In genomic region chr3:43388909-43389308, GRCh38 we compare ENCODE assay signal across 10 cellular contexts.
DNase-seq lines count a peak whose midpoint lies in the region; ATAC-seq and TF ChIP-seq lines count a peak whose summit lies in the region.
"Had no signal": no experiment of that assay in that cellular context is flagged by ENCODE, and none has a peak within 500 bp of the region (broad histone marks: within the 10 kb centered on the region; RNA-seq: fewer than 3 reads in every experiment).

No MANE protein-coding gene starts in this region.

- H3K27ac ChIP-seq in liver (ENCODE audit: low read depth in 1 of 2, low read length in 2 of 2), result peak overlapping the region; percentile 62 to 88
- peak overlapping the region; percentile 80 to 89 (median 83) for H3K27ac ChIP-seq in thyroid gland
- H3K27ac ChIP-seq: SK-N-MC had no signal

- H3K27me3 ChIP-seq in adipocyte (replicated peaks; ENCODE audit: control insufficient read depth, insufficient read depth, low read length) (no peaks in the 10 kb centered on the region), liver (ENCODE audit: control insufficient read depth in 4 of 4, insufficient read depth in 4 of 4, low read length in 3 of 4) (no peaks in the 10 kb centered on the region), thyroid gland (no peaks in the 10 kb centered on the region)

- H3K9ac ChIP-seq in adipocyte (ENCODE audit: low read length) (no peak overlapping the region), liver (ENCODE audit: low read depth in 1 of 2, low read length in 2 of 2) (peak overlapping the region in 1 of 2 donors; percentile 8)

- H3K27ac Mint-ChIP-seq in activated naive CD4-positive, alpha-beta T cell treated with anti-CD3 and anti-CD28 coated beads, Interleukin-2, amount 10 ng/mL, durations not matched to agents 7 days and 5 days, result peak overlapping the region; percentile 96

- H3K36me3 Mint-ChIP-seq in activated naive CD4-positive, alpha-beta T cell treated with anti-CD3 and anti-CD28 coated beads, Interleukin-2, amount 10 ng/mL, durations not matched to agents 7 days and 5 days, result peaks cover 31% of the 10 kb centered on the region

- H3K4me1 Mint-ChIP-seq in activated naive CD4-positive, alpha-beta T cell treated with anti-CD3 and anti-CD28 coated beads, Interleukin-2, amount 10 ng/mL, durations not matched to agents 7 days and 5 days, result peaks cover 59% of the 10 kb centered on the region

- H3K9me3 ChIP-seq in adipocyte (ENCODE audit: control insufficient read depth, low read length) (peaks cover 3% of the 10 kb centered on the region), liver (ENCODE audit: control insufficient read depth in 4 of 4, low read length in 3 of 4) (no peaks in the 10 kb centered on the region), thyroid gland (no peaks in the 10 kb centered on the region)

- TF ChIP-seq RAD21 in liver (IDR thresholded peaks at IDR 0.05), result no peak

- H3K27me3 Mint-ChIP-seq in activated naive CD4-positive, alpha-beta T cell treated with anti-CD3 and anti-CD28 coated beads, Interleukin-2, amount 10 ng/mL, durations not matched to agents 7 days and 5 days, result peaks cover 22% of the 10 kb centered on the region

- H3K4me1 ChIP-seq in adipocyte (ENCODE audit: control insufficient read depth, insufficient read depth, low read length) (no peaks in the 10 kb centered on the region), liver (ENCODE audit: control insufficient read depth in 4 of 4, insufficient read depth in 4 of 4, low read length in 3 of 4) (peaks cover 6 to 19% (median 12%) of the 10 kb centered on the region in 4 donors), thyroid gland (peaks cover 20 to 35% of the 10 kb centered on the region in 2 donors)

- H3K9me3 Mint-ChIP-seq in activated naive CD4-positive, alpha-beta T cell treated with anti-CD3 and anti-CD28 coated beads, Interleukin-2, amount 10 ng/mL, durations not matched to agents 7 days and 5 days, result peaks cover 23% of the 10 kb centered on the region

- TF ChIP-seq CTCF in liver (IDR thresholded peaks at IDR 0.05; ENCODE audit: low read depth, low read length, missing input control) (no peak), thyroid gland (IDR thresholded peaks at IDR 0.05) (no peak)

- no peak for DNase-seq in activated naive CD4-positive, alpha-beta T cell treated with anti-CD3 and anti-CD28 coated beads, Interleukin-2, amount 10 ng/mL, durations not matched to agents 7 days and 5 days
- no peak for DNase-seq in activated naive CD4-positive, alpha-beta T cell (lab: John Stamatoyannopoulos, UW)
- peak; percentile 30 for DNase-seq in adipocyte (ENCODE audit: low read depth)
- no peak for DNase-seq in thyroid gland
- no peak for DNase-seq in NCI-H1417 treated with DMSO at 0.1 percent for 48 hours (lab: John Stamatoyannopoulos, UW)
- DNase-seq: NCI-H524 treated with DMSO at 0.1 percent for 48 hours had no signal

- H3K4me3 ChIP-seq in adipocyte (ENCODE audit: low read length) (no peak overlapping the region), liver (ENCODE audit: low read depth in 1 of 3, low read length in 3 of 3) (peak overlapping the region in 1 of 3 donors; percentile 2), thyroid gland (replicated peaks in 1 of 3) (no peak overlapping the region)
- H3K4me3 ChIP-seq: SK-N-MC had no signal

- ATAC-seq in GM18502 (IDR thresholded peaks at IDR 0.05; ENCODE audit: poor library complexity, unreplicated experiment) (no peak), GM21360 (IDR thresholded peaks at IDR 0.05; ENCODE audit: unreplicated experiment) (no peak)

- no peak for TF ChIP-seq POLR2A in thyroid gland (IDR thresholded peaks at IDR 0.05)

- no peaks in the 10 kb centered on the region for H3K36me3 ChIP-seq in adipocyte (ENCODE audit: control insufficient read depth, insufficient read depth, low read length, severe bottlenecking)
- H3K36me3 ChIP-seq in liver (ENCODE audit: control insufficient read depth in 4 of 4, insufficient read depth in 3 of 4, low read depth in 1 of 4, low read length in 3 of 4), result no peaks in the 10 kb centered on the region
- H3K36me3 ChIP-seq in thyroid gland, result no peaks in the 10 kb centered on the region

- intact Hi-C loops in thyroid gland (cut with DNase I), result no loop called here

- no peak overlapping the region for H3K4me3 Mint-ChIP-seq in activated naive CD4-positive, alpha-beta T cell treated with anti-CD3 and anti-CD28 coated beads, Interleukin-2, amount 10 ng/mL, durations not matched to agents 7 days and 5 days

- CTCF ChIA-PET in activated naive CD4-positive, alpha-beta T cell treated with anti-CD3 and anti-CD28 coated beads, Interleukin-2, amount 10 ng/mL, durations not matched to agents 7 days and 5 days (lab: Charles Lee), result interaction anchor here (1.0 to 2.2 kb wide), 4 partner anchors 10 to 227 kb away, joined by 3 to 17 read pairs (median 6); no protein-coding TSS in a partner anchor

TF ChIP-seq in liver, 16 proteins besides CTCF, POLR2A, EP300 and RAD21:
- TF ChIP-seq YY1 (IDR thresholded peaks at IDR 0.05) (peak; percentile 34), ZBTB33 (IDR thresholded peaks at IDR 0.05) (peak; percentile 9), FOXA2 (IDR thresholded peaks at IDR 0.05) (no peak)
TF ChIP-seq in liver: peak in this region for 2.
